In the genomic region with DNA sequence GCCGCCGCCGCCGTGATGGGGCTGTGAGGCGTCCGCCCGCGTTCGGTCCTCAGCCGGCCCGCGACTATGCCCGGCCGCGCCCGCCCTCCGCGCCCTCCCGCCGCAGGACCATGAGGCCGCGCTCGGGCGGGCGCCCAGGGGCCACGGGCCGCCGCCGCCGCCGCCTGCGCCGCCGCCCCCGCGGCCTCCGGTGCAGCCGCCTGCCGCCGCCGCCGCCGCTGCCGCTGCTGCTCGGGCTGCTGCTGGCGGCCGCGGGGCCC, we compare ENCODE assay signal across 8 cellular contexts. TPM values are rescaled to one million over a fixed set of nuclear protein-coding genes. Genes with fewer than 3 reads are reported as not detected.
DNase-seq lines count a peak whose midpoint lies in the region; ATAC-seq, FAIRE-seq and TF ChIP-seq lines count a peak whose summit lies in the region.

No MANE protein-coding gene starts in this region.

- H3K27ac Mint-ChIP-seq in CD4-positive, alpha-beta T cell = no peak overlapping the region
- H3K27ac Mint-ChIP-seq in central memory CD8-positive, alpha-beta T cell (ENCODE audit: low read depth) = peak overlapping the region; percentile 87

- peaks cover 4% of the 10 kb centered on the region for H3K36me3 Mint-ChIP-seq in CD4-positive, alpha-beta T cell (ENCODE audit: low read depth)
- peaks cover 5% of the 10 kb centered on the region for H3K36me3 Mint-ChIP-seq in central memory CD8-positive, alpha-beta T cell (ENCODE audit: insufficient read depth)

- H3K4me3 Mint-ChIP-seq in CD4-positive, alpha-beta T cell = no peak overlapping the region
- H3K4me3 Mint-ChIP-seq in central memory CD8-positive, alpha-beta T cell = peak overlapping the region; percentile 84

- TF ChIP-seq CTCF in CD4-positive, alpha-beta T cell (IDR thresholded peaks at IDR 0.05) = no peak

- DNase-seq in CD4-positive, alpha-beta T cell = no peak
- no peak for DNase-seq in central memory CD8-positive, alpha-beta T cell (ENCODE audit: low spot score in 2 of 2)
- DNase-seq in HTR-8/SVneo (ENCODE audit: insufficient read length, low spot score) = no peak
- DNase-seq in left colon = no peak
- no peak for DNase-seq in SK-N-DZ (ENCODE audit: low spot score)
- no peak for DNase-seq in LoVo (ENCODE audit: low spot score)

- peaks cover 43% of the 10 kb centered on the region for H3K4me1 ChIP-seq in neuron (ENCODE audit: insufficient read depth, low read length)

- intact Hi-C loops in CD4-positive, alpha-beta T cell (cut with DNase I, micrococcal nuclease) = loop anchor here (1.0 to 10.0 kb wide), 7 partner anchors 79 to 966 kb away; a partner anchor contains a TSS
- intact Hi-C loops in left colon (cut with DNase I, micrococcal nuclease) = no loop called here

- H3K9me3 ChIP-seq in CD4-positive, alpha-beta T cell (ENCODE audit: control insufficient read depth, low read length) = no peaks in the 10 kb centered on the region
- H3K9me3 ChIP-seq in neuron (ENCODE audit: low read length) = no peaks in the 10 kb centered on the region

- peak overlapping the region; percentile 66 for H3K4me3 ChIP-seq in neuron (ENCODE audit: low read length)

- no peak overlapping the region for H2AFZ ChIP-seq in neuron (ENCODE audit: low read depth, low read length)

- peaks cover 7% of the 10 kb centered on the region for H3K27me3 ChIP-seq in CD4-positive, alpha-beta T cell (ENCODE audit: control insufficient read depth, insufficient read depth, low read length)
- H3K27me3 ChIP-seq in neuron (ENCODE audit: insufficient read depth, low read length) = no peaks in the 10 kb centered on the region

- no peaks in the 10 kb centered on the region for H3K36me3 ChIP-seq in neuron (ENCODE audit: insufficient read depth, low read length)

- POLR2A ChIA-PET in CD4-positive, alpha-beta T cell (lab: Charles Lee) = interaction anchor here (0.7 to 2.3 kb wide), 9 partner anchors 10 to 965 kb away, joined by 3 to 19 read pairs (median 4); a partner anchor contains a TSS

- no peak overlapping the region for H3K27ac ChIP-seq in CD4-positive, alpha-beta T cell (ENCODE audit: low read depth, low read length)

- ATAC-seq in CD4-positive, alpha-beta T cell (ENCODE audit: poor library complexity) = peak; percentile 8
- ATAC-seq in HG02943 (IDR thresholded peaks at IDR 0.05; ENCODE audit: low read depth, unreplicated experiment) = peak; percentile 19
- ATAC-seq in central memory CD8-positive, alpha-beta T cell (replicated peaks; ENCODE audit: extremely low read depth, poor library complexity, severe bottlenecking) = peak; percentile 10
- no peak for ATAC-seq in left colon

- no peak for FAIRE-seq in HTR-8/SVneo (lab: Jason Lieb, UNC)

- CTCF ChIA-PET in CD4-positive, alpha-beta T cell (lab: Charles Lee) = interaction anchor here (1.7 to 1.8 kb wide), 2 partner anchors 103 to 111 kb away, joined by 3 to 7 read pairs; a partner anchor contains a TSS

- peaks cover 28% of the 10 kb centered on the region for H3K27me3 Mint-ChIP-seq in CD4-positive, alpha-beta T cell
- H3K27me3 Mint-ChIP-seq in central memory CD8-positive, alpha-beta T cell = no peaks in the 10 kb centered on the region

- H3K4me1 Mint-ChIP-seq in CD4-positive, alpha-beta T cell (ENCODE audit: low read depth) = peaks cover 23% of the 10 kb centered on the region
- peaks cover 10% of the 10 kb centered on the region for H3K4me1 Mint-ChIP-seq in central memory CD8-positive, alpha-beta T cell

- H3K9me3 Mint-ChIP-seq in CD4-positive, alpha-beta T cell = no peaks in the 10 kb centered on the region
- H3K9me3 Mint-ChIP-seq in central memory CD8-positive, alpha-beta T cell = no peaks in the 10 kb centered on the region

RNA-seq across cellular contexts. Expression of a gene that starts 0.2 kb away (rescaled TPM):
- under 1 TPM; 0.38 to 0.61 TPM for total RNA-seq in CD4-positive, alpha-beta T cell
- 1 to 10 TPM; 6.2 to 7.0 TPM for total RNA-seq in left colon
- polyA plus RNA-seq in SK-N-DZ (2014; cell fraction: cytosol; rRNA removed) = 10.8 and 10.9 TPM in 2 replicates
- 6.6 and 8.7 TPM in 2 replicates for polyA plus RNA-seq in SK-N-DZ (2014; cell fraction: nucleus; rRNA removed)

Comparison
In these comparisons a context has a peak if more than half of its experiments do, and no peak if none do; other contexts are left out.
1. RNA of a gene that starts 0.2 kb away (total RNA-seq): 6.2 to 7.0 TPM in left colon; 0.38 to 0.61 TPM in CD4-positive, alpha-beta T cell; every median in the first group is over 4 times any median in the second.
2. intact Hi-C loops: an anchor here in CD4-positive, alpha-beta T cell (1.0 to 10.0 kb wide); none called in left colon.